8 cellular contexts compared by ENCODE assay signal in genomic region chr3:152193673-152194267, GRCh38.
DNase-seq lines count a peak whose midpoint lies in the region; ATAC-seq and TF ChIP-seq lines count a peak whose summit lies in the region.

No MANE protein-coding gene starts in this region.

- H3K27me3 ChIP-seq in DND-41 (ENCODE audit: insufficient read depth, low read length, poor library complexity) (no peaks in the 10 kb centered on the region), HL-60 (ENCODE audit: insufficient read depth, poor library complexity, severe bottlenecking) (no peaks in the 10 kb centered on the region), body of pancreas (no peaks in the 10 kb centered on the region), foreskin keratinocyte (no peaks in the 10 kb centered on the region), testis (no peaks in the 10 kb centered on the region)

- intact Hi-C loops in body of pancreas (cut with DNase I) (no loop called here), testis (cut with DNase I; ENCODE audit: low total_unique reads) (no loop called here)

- peaks cover 93% of the 10 kb centered on the region for H3K79me2 ChIP-seq in DND-41 (ENCODE audit: insufficient read depth, low read length)

- 60 to 76% methylated on average over 16 of the region's 16 CpGs for WGBS in body of pancreas, 2 donors
- WGBS in testis, 2 donors, result 63 to 70% methylated on average over 16 of the region's 16 CpGs

- H3K9ac ChIP-seq in DND-41 (ENCODE audit: low read depth, low read length), result peak overlapping the region; percentile 56

- H3K9me3 ChIP-seq in DND-41 (ENCODE audit: insufficient read depth, low read length, severe bottlenecking) (no peaks in the 10 kb centered on the region), body of pancreas (no peaks in the 10 kb centered on the region), testis (no peaks in the 10 kb centered on the region)

- peak overlapping the region; percentile 84 for H3K27ac ChIP-seq in DND-41 (ENCODE audit: low read length)
- peak overlapping the region; percentile 91 for H3K27ac ChIP-seq in HL-60 (replicated peaks)
- H3K27ac ChIP-seq in body of pancreas, result peak overlapping the region in 3 of 4 donors; percentile 6 to 63 (median 16)
- H3K27ac ChIP-seq in foreskin keratinocyte, result no peak overlapping the region
- H3K27ac ChIP-seq in testis, result no peak overlapping the region

- no peak overlapping the region for H2AFZ ChIP-seq in DND-41 (ENCODE audit: low read depth, low read length)

- H3K36me3 ChIP-seq in DND-41 (ENCODE audit: insufficient read depth, low read length), result no peaks in the 10 kb centered on the region
- H3K36me3 ChIP-seq in body of pancreas (replicated peaks in 1 of 2; ENCODE audit: insufficient read depth in 1 of 2, low read depth in 2 of 2), result no peaks in the 10 kb centered on the region
- no peaks in the 10 kb centered on the region for H3K36me3 ChIP-seq in testis (ENCODE audit: low read depth, missing control alignments)

- H3K4me1 ChIP-seq in DND-41 (ENCODE audit: insufficient read depth, low read length), result peaks cover 70% of the 10 kb centered on the region
- peaks cover 13% of the 10 kb centered on the region for H3K4me1 ChIP-seq in body of pancreas
- H3K4me1 ChIP-seq in foreskin keratinocyte, result no peaks in the 10 kb centered on the region
- no peaks in the 10 kb centered on the region for H3K4me1 ChIP-seq in testis

- H3K4me3 ChIP-seq in DND-41 (ENCODE audit: low read depth in 1 of 2, low read length in 2 of 2) (peak overlapping the region; percentile 1 to 51; a peak in 3 of 4 replicates), HL-60 (replicated peaks; ENCODE audit: insufficient read depth, low read length) (peak overlapping the region; percentile 29), body of pancreas (peak overlapping the region in 1 of 2 donors; percentile 15), testis (no peak overlapping the region)

- no peaks in the 10 kb centered on the region for H4K20me1 ChIP-seq in DND-41 (ENCODE audit: insufficient read depth, low read length)

- no peak for TF ChIP-seq POLR2A in body of pancreas (IDR thresholded peaks at IDR 0.05)
- TF ChIP-seq POLR2A in testis (IDR thresholded peaks at IDR 0.05), result no peak

- peak; percentile 68 for ATAC-seq in DND-41 (ENCODE audit: insufficient read depth, low read depth)
- ATAC-seq in GM21423 (IDR thresholded peaks at IDR 0.05; ENCODE audit: unreplicated experiment), result peak; percentile 59
- ATAC-seq in body of pancreas, result no peak
- ATAC-seq in foreskin keratinocyte, result no peak

- peak overlapping the region; percentile 64 for H3K4me2 ChIP-seq in DND-41 (ENCODE audit: insufficient read depth, low read length)

- peak; percentile 51 for DNase-seq in DND-41
- DNase-seq in HL-60 (ENCODE audit: low read depth in 1 of 2, low spot score in 1 of 2), result peak in 1 of 2 experiments; percentile 17
- no peak for DNase-seq in body of pancreas
- DNase-seq in foreskin keratinocyte, result no peak
- no peak for DNase-seq in NCI-H2081 treated with DMSO at 0.1 percent for 48 hours (lab: John Stamatoyannopoulos, UW)
- DNase-seq in NCI-H2171 (lab: John Stamatoyannopoulos, UW), result no peak
- DNase-seq in testis, result no peak

- no peak for TF ChIP-seq CTCF in DND-41 (IDR thresholded peaks at IDR 0.05; ENCODE audit: borderline replicate concordance, extremely low read depth, low read length, poor library complexity, severe bottlenecking)
- no peak for TF ChIP-seq CTCF in HL-60 (IDR thresholded peaks at IDR 0.05; ENCODE audit: insufficient read depth, low read length)
- no peak for TF ChIP-seq CTCF in body of pancreas (IDR thresholded peaks at IDR 0.05)
- no peak for TF ChIP-seq CTCF in foreskin keratinocyte (conservative IDR thresholded peaks at IDR 0.05)
- TF ChIP-seq CTCF in testis (IDR thresholded peaks at IDR 0.05), result no peak

Comparison
In these comparisons a context has a peak if more than half of its experiments do, and no peak if none do; other contexts are left out.
1. ATAC-seq: peak in DND-41 (single experiment) and GM21423 (single experiment); none in body of pancreas (single experiment) and foreskin keratinocyte (single experiment).
2. H3K27ac ChIP-seq: peak in DND-41 (single experiment), HL-60 (single experiment) and body of pancreas (3 of 4); none in foreskin keratinocyte (single experiment) and testis (0 of 2).
3. H3K4me3 ChIP-seq: peak in DND-41 (2 of 2) and HL-60 (single experiment); none in testis (0 of 2).